Comparison of ENCODE assay signal across 27 cellular contexts in the genomic region with DNA sequence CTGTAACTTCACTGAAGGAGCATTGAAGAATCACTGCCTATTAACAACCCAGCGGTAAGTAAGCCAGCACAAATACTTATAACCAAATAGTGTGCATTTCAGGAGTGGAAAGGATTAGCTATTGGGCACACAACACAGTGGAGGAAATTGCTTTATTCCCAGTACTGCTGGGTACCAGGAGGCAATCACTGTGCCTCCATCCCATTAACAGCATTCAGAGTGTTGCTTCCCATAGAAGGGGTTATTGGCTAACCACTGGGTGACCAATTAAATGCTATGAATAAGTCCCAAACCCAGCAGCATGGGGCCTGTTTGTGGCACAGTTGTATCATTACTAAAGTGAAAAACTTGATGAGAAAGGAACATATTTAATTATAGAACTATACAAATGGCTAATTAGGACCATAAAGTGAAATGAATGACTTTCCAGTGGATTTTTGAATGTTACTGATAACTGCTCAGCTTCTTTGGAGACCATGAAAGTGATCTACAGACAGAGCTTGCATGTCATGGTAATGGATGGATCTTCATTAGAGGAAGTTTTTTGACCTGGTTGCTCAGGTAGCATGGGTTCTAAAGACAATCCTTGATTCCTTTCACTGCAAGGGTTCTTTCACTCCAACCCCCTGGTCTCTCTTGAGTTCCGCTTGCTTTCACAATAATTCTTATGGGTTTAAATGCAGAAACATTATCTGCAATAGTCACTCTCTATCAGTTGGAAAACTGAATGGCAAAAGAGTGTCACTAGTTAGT.
"Had no signal": no experiment of that assay in that cellular context is flagged by ENCODE, and none has a peak within 500 bp of the region (broad histone marks: within the 10 kb centered on the region; RNA-seq: fewer than 3 reads in every experiment).

No MANE protein-coding gene starts in this region.

- ATAC-seq: foreskin keratinocyte; heart right ventricle; left cardiac atrium; left ventricle myocardium superior; naive thymus-derived CD4-positive, alpha-beta T cell; stimulated activated memory B cell treated with anti-CD40 and anti-IgM and Interleukin-4, amounts not matched to agents 10 μg/mL and 1 μg/mL and 100 μg/mL, for 72 hours; upper lobe of right lung had no signal

- H3K4me1 ChIP-seq: ascending aorta, breast epithelium, esophagus muscularis mucosa, foreskin keratinocyte, heart right ventricle, right atrium auricular region, stomach, tibial artery, upper lobe of right lung had no signal

- H3K27me3 ChIP-seq: ascending aorta, breast epithelium, esophagus muscularis mucosa, foreskin keratinocyte, heart right ventricle, right atrium auricular region, stomach, tibial artery, upper lobe of right lung had no signal

- H3K4me3 ChIP-seq: ascending aorta, breast epithelium, esophagus muscularis mucosa, heart right ventricle, right atrium auricular region, smooth muscle cell, stomach, tibial artery, upper lobe of right lung had no signal

- H3K9me3 ChIP-seq: upper lobe of right lung had no signal

- DNase-seq: activated CD4-positive, alpha-beta T cell treated with anti-CD3 and anti-CD28 coated beads for 4 hours; activated CD4-positive, alpha-beta T cell treated with anti-CD3 and anti-CD28 coated beads, Interleukin-2, amount 50 U/mL, for 4 hours; activated CD8-positive, alpha-beta memory T cell treated with anti-CD3 and anti-CD28 coated beads for 24 hours; activated gamma-delta T cell; activated naive CD4-positive, alpha-beta T cell treated with anti-CD3 and anti-CD28 coated beads, Interleukin-2, amount 10 ng/mL, durations not matched to agents 7 days and 5 days; activated naive CD8-positive, alpha-beta T cell treated with anti-CD3 and anti-CD28 coated beads, Interleukin-2, amount 10 ng/mL, durations not matched to agents 7 days and 5 days; activated T-cell treated with anti-CD3 and anti-CD28 coated beads, Interleukin-2, amount 50 U/mL, for 1 hour; central memory CD4-positive, alpha-beta T cell; foreskin keratinocyte; heart right ventricle; left cardiac atrium; left ventricle myocardium superior; naive thymus-derived CD4-positive, alpha-beta T cell; stimulated activated CD4-positive, alpha-beta T cell treated with anti-CD3 and anti-CD28 coated beads, Interleukin-1b, Interleukin-23, amount 100 ng/mL, for 48 hours; stimulated activated CD4-positive, alpha-beta T cell treated with anti-CD3 and anti-CD28 coated beads, Interleukin-4, amount 100 ng/mL, for 4 hours; stimulated activated CD8-positive, alpha-beta memory T cell treated with anti-CD3 and anti-CD28 coated beads, Interleukin-4, amount 100 ng/mL, for 48 hours; stomach; T-helper 1 cell; tibial artery; upper lobe of right lung had no signal

- FAIRE-seq: keratinocyte had no signal

- H3K27ac ChIP-seq: ascending aorta, breast epithelium, esophagus muscularis mucosa, foreskin keratinocyte, heart right ventricle, right atrium auricular region, stomach, tibial artery, upper lobe of right lung had no signal

- H3K36me3 ChIP-seq: ascending aorta, breast epithelium, esophagus muscularis mucosa, heart right ventricle, right atrium auricular region, stomach, tibial artery, upper lobe of right lung had no signal
